In the genomic region with DNA sequence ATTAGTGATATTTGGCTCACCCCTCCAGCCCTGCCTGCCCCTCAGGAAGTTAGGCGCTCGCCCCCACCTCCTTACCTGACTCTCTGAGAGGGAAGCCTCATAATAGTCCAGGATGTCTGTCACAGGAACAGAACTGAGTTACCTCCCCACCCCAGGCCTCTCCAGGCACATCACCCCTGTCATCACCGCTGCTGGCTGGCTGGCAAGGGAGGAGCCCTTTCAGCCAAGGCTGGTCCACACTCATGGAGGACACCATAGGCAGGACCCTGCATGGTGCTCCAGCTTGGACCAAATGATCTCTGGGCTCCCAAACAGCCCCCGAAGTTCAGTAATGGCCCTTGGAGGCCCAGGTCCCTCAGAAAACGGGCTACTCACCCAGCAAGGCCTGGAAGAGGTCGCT, we compare ENCODE assay signal across 8 cellular contexts. TPM values are rescaled to one million over a fixed set of nuclear protein-coding genes. Genes with fewer than 3 reads are reported as not detected.
DNase-seq lines count a peak whose midpoint lies in the region; ATAC-seq lines count a peak whose summit lies in the region.

No MANE protein-coding gene starts in this region.

- DNase-seq in activated CD4-positive, alpha-beta T cell treated with anti-CD3 and anti-CD28 coated beads for 36 hours, result peak; percentile 38
- DNase-seq in activated CD4-positive, alpha-beta T cell treated with anti-CD3 and anti-CD28 coated beads for 1 hour, result no peak
- DNase-seq in activated naive CD8-positive, alpha-beta T cell treated with anti-CD3 and anti-CD28 coated beads, Interleukin-2, amount 10 ng/mL, durations not matched to agents 7 days and 5 days, result no peak
- no peak for DNase-seq in NCI-H1930 (lab: John Stamatoyannopoulos, UW)
- no peak for DNase-seq in SJCRH30

- no peaks in the 10 kb centered on the region for H3K9me3 ChIP-seq in iPS-20b (ENCODE audit: insufficient read depth, low read depth, low read length)
- H3K9me3 ChIP-seq in stomach smooth muscle (ENCODE audit: control insufficient read depth in 2 of 2, low read length in 2 of 2), result no peaks in the 10 kb centered on the region
- H3K9me3 ChIP-seq in SJCRH30 (replicated peaks), result no peaks in the 10 kb centered on the region

- H3K4me1 ChIP-seq in iPS-20b (ENCODE audit: insufficient read depth, low read length) (peaks cover 36% of the 10 kb centered on the region; the same call in 1 of the 2 replicates), stomach smooth muscle (ENCODE audit: control insufficient read depth, insufficient read depth, low read length) (peaks cover 76% of the 10 kb centered on the region), SJCRH30 (peaks cover 33% of the 10 kb centered on the region)

- H3K27me3 ChIP-seq in iPS-20b (ENCODE audit: insufficient read depth, low read length), result no peaks in the 10 kb centered on the region; the same call in 1 of the 2 replicates
- no peaks in the 10 kb centered on the region for H3K27me3 ChIP-seq in stomach smooth muscle (ENCODE audit: control insufficient read depth in 1 of 2, insufficient read depth in 2 of 2, low read length in 2 of 2)
- no peaks in the 10 kb centered on the region for H3K27me3 ChIP-seq in SJCRH30

- POLR2A ChIA-PET in activated CD4-positive, alpha-beta T cell treated with anti-CD3 and anti-CD28 coated beads for 36 hours (lab: Charles Lee), result interaction anchor here (0.5 to 0.8 kb wide), 3 partner anchors 12 to 295 kb away, joined by 3 read pairs; no protein-coding TSS in a partner anchor
- POLR2A ChIA-PET in activated naive CD8-positive, alpha-beta T cell treated with anti-CD3 and anti-CD28 coated beads, Interleukin-2, amount 10 ng/mL, durations not matched to agents 7 days and 5 days (lab: Charles Lee), result interaction anchor here (1.5 to 8.9 kb wide), 2 partner anchors 14 to 19 kb away, joined by 3 to 162 read pairs; partner anchors contain the start of genes DVL2, GABARAP and PHF23

- H3K4me3 Mint-ChIP-seq in activated CD4-positive, alpha-beta T cell treated with anti-CD3 and anti-CD28 coated beads for 36 hours, result peak overlapping the region; percentile 63
- H3K4me3 Mint-ChIP-seq in activated naive CD8-positive, alpha-beta T cell treated with anti-CD3 and anti-CD28 coated beads, Interleukin-2, amount 10 ng/mL, durations not matched to agents 7 days and 5 days, result peak overlapping the region; percentile 88

- ATAC-seq in activated CD4-positive, alpha-beta T cell treated with anti-CD3 and anti-CD28 coated beads for 36 hours, result no peak
- ATAC-seq in activated naive CD8-positive, alpha-beta T cell treated with anti-CD3 and anti-CD28 coated beads, Interleukin-2, amount 10 ng/mL, durations not matched to agents 7 days and 5 days (ENCODE audit: low read depth), result no peak
- no peak for ATAC-seq in HG03280 (IDR thresholded peaks at IDR 0.05; ENCODE audit: unreplicated experiment)

- peak overlapping the region; percentile 96 for H3K27ac Mint-ChIP-seq in activated CD4-positive, alpha-beta T cell treated with anti-CD3 and anti-CD28 coated beads for 36 hours
- H3K27ac Mint-ChIP-seq in activated naive CD8-positive, alpha-beta T cell treated with anti-CD3 and anti-CD28 coated beads, Interleukin-2, amount 10 ng/mL, durations not matched to agents 7 days and 5 days, result peak overlapping the region; percentile 73

- no peak overlapping the region for H3K27ac ChIP-seq in iPS-20b (ENCODE audit: low read length)
- peak overlapping the region; percentile 68 for H3K27ac ChIP-seq in stomach smooth muscle (ENCODE audit: low read length)
- no peak overlapping the region for H3K27ac ChIP-seq in SJCRH30

- H3K4me1 Mint-ChIP-seq in activated CD4-positive, alpha-beta T cell treated with anti-CD3 and anti-CD28 coated beads for 36 hours, result peaks cover 65% of the 10 kb centered on the region
- peaks cover 60% of the 10 kb centered on the region for H3K4me1 Mint-ChIP-seq in activated naive CD8-positive, alpha-beta T cell treated with anti-CD3 and anti-CD28 coated beads, Interleukin-2, amount 10 ng/mL, durations not matched to agents 7 days and 5 days

- peaks cover 15% of the 10 kb centered on the region for H3K36me3 Mint-ChIP-seq in activated CD4-positive, alpha-beta T cell treated with anti-CD3 and anti-CD28 coated beads for 36 hours (ENCODE audit: low read depth)
- peaks cover 1% of the 10 kb centered on the region for H3K36me3 Mint-ChIP-seq in activated naive CD8-positive, alpha-beta T cell treated with anti-CD3 and anti-CD28 coated beads, Interleukin-2, amount 10 ng/mL, durations not matched to agents 7 days and 5 days

- no peaks in the 10 kb centered on the region for H3K9me3 Mint-ChIP-seq in activated CD4-positive, alpha-beta T cell treated with anti-CD3 and anti-CD28 coated beads for 36 hours (ENCODE audit: low read depth)
- H3K9me3 Mint-ChIP-seq in activated naive CD8-positive, alpha-beta T cell treated with anti-CD3 and anti-CD28 coated beads, Interleukin-2, amount 10 ng/mL, durations not matched to agents 7 days and 5 days, result no peaks in the 10 kb centered on the region

- H3K27me3 Mint-ChIP-seq in activated CD4-positive, alpha-beta T cell treated with anti-CD3 and anti-CD28 coated beads for 36 hours, result no peaks in the 10 kb centered on the region
- no peaks in the 10 kb centered on the region for H3K27me3 Mint-ChIP-seq in activated naive CD8-positive, alpha-beta T cell treated with anti-CD3 and anti-CD28 coated beads, Interleukin-2, amount 10 ng/mL, durations not matched to agents 7 days and 5 days

- CTCF ChIA-PET in activated CD4-positive, alpha-beta T cell treated with anti-CD3 and anti-CD28 coated beads for 36 hours (lab: Charles Lee), result no interaction called here

- H3K9ac ChIP-seq in iPS-20b (ENCODE audit: low read depth, low read length) (peak overlapping the region; percentile 74; the same call in 1 of the 2 replicates), stomach smooth muscle (ENCODE audit: low read length in 2 of 2) (peak overlapping the region; percentile 62 to 70)

- intact Hi-C loops in activated CD4-positive, alpha-beta T cell treated with anti-CD3 and anti-CD28 coated beads for 36 hours (cut with DNase I, micrococcal nuclease), result loop anchor here in 1 of 2 experiments (10.0 kb wide), 1 partner anchor 573 kb away; the partner anchor contains the start of genes KIAA0753 and TXNDC17

- H3K36me3 ChIP-seq in iPS-20b (ENCODE audit: insufficient read depth, low read depth, low read length) (peaks cover 24% of the 10 kb centered on the region), stomach smooth muscle (ENCODE audit: control insufficient read depth in 2 of 2, insufficient read depth in 2 of 2, low read length in 2 of 2) (peaks cover 11% of the 10 kb centered on the region in 2 donors), SJCRH30 (no peaks in the 10 kb centered on the region)

- H3K4me3 ChIP-seq in iPS-20b (ENCODE audit: low read length) (peak overlapping the region; percentile 63; the same call in 1 of the 2 replicates), stomach smooth muscle (ENCODE audit: low read length in 2 of 2) (peak overlapping the region; percentile 67 to 74), SJCRH30 (no peak overlapping the region)

RNA-seq across cellular contexts. Expression of gene DLG4, which starts 1.5 kb away (rescaled TPM):
- 10 to 100 TPM; 11.7 to 15.4 TPM for total RNA-seq in activated CD4-positive, alpha-beta T cell treated with anti-CD3 and anti-CD28 coated beads for 36 hours
- total RNA-seq in activated naive CD8-positive, alpha-beta T cell treated with anti-CD3 and anti-CD28 coated beads, Interleukin-2, amount 10 ng/mL, durations not matched to agents 7 days and 5 days, result 10 to 100 TPM; 21.2 to 22.4 TPM
- 1.9 and 3.9 TPM in 2 replicates for total RNA-seq in SJCRH30 (2014; rRNA removed; shearing (Covaris generic))

RNA-seq across cellular contexts. Expression of gene ACADVL, which starts 1.6 kb away (rescaled TPM):
- total RNA-seq in activated CD4-positive, alpha-beta T cell treated with anti-CD3 and anti-CD28 coated beads for 36 hours, result 100 to 1,000 TPM; 263 to 345 TPM
- 100 to 1,000 TPM; 417 to 434 TPM for total RNA-seq in activated naive CD8-positive, alpha-beta T cell treated with anti-CD3 and anti-CD28 coated beads, Interleukin-2, amount 10 ng/mL, durations not matched to agents 7 days and 5 days
- total RNA-seq in SJCRH30 (2014; rRNA removed; shearing (Covaris generic)), result 44.6 and 64.2 TPM in 2 replicates

RNA-seq across cellular contexts. Expression of gene DVL2, which starts 16.2 kb away (rescaled TPM):
- total RNA-seq in activated CD4-positive, alpha-beta T cell treated with anti-CD3 and anti-CD28 coated beads for 36 hours, result 10 to 100 TPM; 49.1 to 53.3 TPM
- total RNA-seq in activated naive CD8-positive, alpha-beta T cell treated with anti-CD3 and anti-CD28 coated beads, Interleukin-2, amount 10 ng/mL, durations not matched to agents 7 days and 5 days, result 10 to 100 TPM; 62.1 to 67.3 TPM
- total RNA-seq in SJCRH30 (2014; rRNA removed; shearing (Covaris generic)), result 33.4 and 39.0 TPM in 2 replicates

RNA-seq across cellular contexts. Expression of gene PHF23, which starts 21.1 kb away (rescaled TPM):
- total RNA-seq in activated CD4-positive, alpha-beta T cell treated with anti-CD3 and anti-CD28 coated beads for 36 hours, result 10 to 100 TPM; 23.6 to 35.2 TPM
- 10 to 100 TPM; 49.9 to 50.4 TPM for total RNA-seq in activated naive CD8-positive, alpha-beta T cell treated with anti-CD3 and anti-CD28 coated beads, Interleukin-2, amount 10 ng/mL, durations not matched to agents 7 days and 5 days
- 28.7 and 30.9 TPM in 2 replicates for total RNA-seq in SJCRH30 (2014; rRNA removed; shearing (Covaris generic))

RNA-seq across cellular contexts. Expression of gene GABARAP, which starts 24.1 kb away (rescaled TPM):
- total RNA-seq in activated CD4-positive, alpha-beta T cell treated with anti-CD3 and anti-CD28 coated beads for 36 hours, result 100 to 1,000 TPM; 123 to 162 TPM
- 100 to 1,000 TPM; 244 to 251 TPM for total RNA-seq in activated naive CD8-positive, alpha-beta T cell treated with anti-CD3 and anti-CD28 coated beads, Interleukin-2, amount 10 ng/mL, durations not matched to agents 7 days and 5 days
- total RNA-seq in SJCRH30 (2014; rRNA removed; shearing (Covaris generic)), result 139 and 141 TPM in 2 replicates
